In genomic region chr1:76146184-76146583, GRCh38 we compare ENCODE assay signal across 36 cellular contexts.
"Had no signal": no experiment of that assay in that cellular context is flagged by ENCODE, and none has a peak within 500 bp of the region (broad histone marks: within the 10 kb centered on the region; RNA-seq: fewer than 3 reads in every experiment).

No MANE protein-coding gene starts in this region.

- H3K27me3 ChIP-seq: ascending aorta, cardiac muscle cell had no signal

- H3K4me3 Mint-ChIP-seq: activated B cell treated with CpG ODN at 0.5 μM for 24 hours; activated CD4-positive, alpha-beta memory T cell treated with anti-CD3 and anti-CD28 coated beads, Interleukin-2, amount 10 ng/mL, durations not matched to agents 7 days and 5 days; activated CD4-positive, alpha-beta T cell treated with anti-CD3 and anti-CD28 coated beads for 36 hours; activated CD4-positive, alpha-beta T cell treated with anti-CD3 and anti-CD28 coated beads, Interleukin-2, amount 10 ng/mL, durations not matched to agents 7 days and 5 days; activated CD8-positive, alpha-beta memory T cell treated with anti-CD3 and anti-CD28 coated beads, Interleukin-2, amount 10 ng/mL, durations not matched to agents 7 days and 5 days; activated CD8-positive, alpha-beta T cell treated with anti-CD3 and anti-CD28 coated beads, Interleukin-2, amount 10 ng/mL, durations not matched to agents 7 days and 5 days; activated naive CD4-positive, alpha-beta T cell treated with anti-CD3 and anti-CD28 coated beads, Interleukin-2, amount 10 ng/mL, durations not matched to agents 7 days and 5 days; activated naive CD4-positive, alpha-beta T cell treated with anti-CD3 and anti-CD28 coated beads, Interleukin-2, amount 50 U/mL, for 24 hours; activated naive CD8-positive, alpha-beta T cell; activated naive CD8-positive, alpha-beta T cell treated with anti-CD3 and anti-CD28 coated beads, Interleukin-2, amount 10 ng/mL, durations not matched to agents 7 days and 5 days; activated naive CD8-positive, alpha-beta T cell treated with anti-CD3 and anti-CD28 coated beads, Interleukin-2, amount 50 U/mL, for 24 hours; activated T-cell treated with anti-CD3 and anti-CD28 coated beads, Interleukin-2, amount 50 U/mL, for 24 hours; brain; central memory CD8-positive, alpha-beta T cell; T-helper 1 cell treated with Interleukin-12 subunit alpha and Interleukin-12 subunit beta and Interleukin-4 antibody, amounts not matched to agents 30 μg/mL and 1 μg/mL, for 36 hours; T-helper 2 cell treated with Interferon-gamma antibody and Interleukin-4, amounts not matched to agents 5 μg/mL and 100 μg/mL, for 36 hours had no signal

- H3K4me3 ChIP-seq: ascending aorta, cardiac muscle cell had no signal

- H3K36me3 Mint-ChIP-seq: activated CD8-positive, alpha-beta memory T cell treated with anti-CD3 and anti-CD28 coated beads, Interleukin-2, amount 10 ng/mL, durations not matched to agents 7 days and 5 days; activated naive CD4-positive, alpha-beta T cell treated with anti-CD3 and anti-CD28 coated beads, Interleukin-2, amount 10 ng/mL, durations not matched to agents 7 days and 5 days; activated naive CD4-positive, alpha-beta T cell treated with anti-CD3 and anti-CD28 coated beads, Interleukin-2, amount 50 U/mL, for 24 hours; activated naive CD8-positive, alpha-beta T cell; activated naive CD8-positive, alpha-beta T cell treated with anti-CD3 and anti-CD28 coated beads, Interleukin-2, amount 10 ng/mL, durations not matched to agents 7 days and 5 days; brain had no signal

- H3K27ac Mint-ChIP-seq: activated B cell treated with CpG ODN at 0.5 μM for 24 hours; activated CD4-positive, alpha-beta memory T cell treated with anti-CD3 and anti-CD28 coated beads, Interleukin-2, amount 10 ng/mL, durations not matched to agents 7 days and 5 days; activated CD4-positive, alpha-beta T cell treated with anti-CD3 and anti-CD28 coated beads for 36 hours; activated CD4-positive, alpha-beta T cell treated with anti-CD3 and anti-CD28 coated beads, Interleukin-2, amount 10 ng/mL, durations not matched to agents 7 days and 5 days; activated CD8-positive, alpha-beta memory T cell treated with anti-CD3 and anti-CD28 coated beads, Interleukin-2, amount 10 ng/mL, durations not matched to agents 7 days and 5 days; activated CD8-positive, alpha-beta T cell treated with anti-CD3 and anti-CD28 coated beads, Interleukin-2, amount 10 ng/mL, durations not matched to agents 7 days and 5 days; activated naive CD4-positive, alpha-beta T cell treated with anti-CD3 and anti-CD28 coated beads, Interleukin-2, amount 10 ng/mL, durations not matched to agents 7 days and 5 days; activated naive CD4-positive, alpha-beta T cell treated with anti-CD3 and anti-CD28 coated beads, Interleukin-2, amount 50 U/mL, for 24 hours; activated naive CD8-positive, alpha-beta T cell; activated naive CD8-positive, alpha-beta T cell treated with anti-CD3 and anti-CD28 coated beads, Interleukin-2, amount 10 ng/mL, durations not matched to agents 7 days and 5 days; activated naive CD8-positive, alpha-beta T cell treated with anti-CD3 and anti-CD28 coated beads, Interleukin-2, amount 50 U/mL, for 24 hours; activated T-cell treated with anti-CD3 and anti-CD28 coated beads, Interleukin-2, amount 50 U/mL, for 24 hours; activated T-helper 2 cell treated with anti-CD3 and anti-CD28 coated beads, Interferon-gamma antibody, Interleukin-2, Interleukin-4, amounts not matched to agents 10 μg/mL and 5 μg/mL and 100 μg/mL, durations not matched to agents 14 hours and 24 hours and 36 hours; brain; T-helper 1 cell treated with Interleukin-12 subunit alpha and Interleukin-12 subunit beta and Interleukin-4 antibody, amounts not matched to agents 30 μg/mL and 1 μg/mL, for 36 hours; T-helper 2 cell treated with Interferon-gamma antibody and Interleukin-4, amounts not matched to agents 5 μg/mL and 100 μg/mL, for 36 hours had no signal

- H3K27me3 Mint-ChIP-seq: activated B cell treated with CpG ODN at 0.5 μM for 24 hours; activated naive CD4-positive, alpha-beta T cell treated with anti-CD3 and anti-CD28 coated beads, Interleukin-2, amount 50 U/mL, for 24 hours; activated naive CD8-positive, alpha-beta T cell; activated T-cell treated with anti-CD3 and anti-CD28 coated beads, Interleukin-2, amount 50 U/mL, for 24 hours; brain had no signal

- H3K9me3 ChIP-seq: ascending aorta had no signal

- H3K27ac ChIP-seq: ascending aorta, cardiac muscle cell, VCaP had no signal

- H3K4me1 Mint-ChIP-seq: activated CD4-positive, alpha-beta memory T cell treated with anti-CD3 and anti-CD28 coated beads, Interleukin-2, amount 10 ng/mL, durations not matched to agents 7 days and 5 days; activated CD4-positive, alpha-beta T cell treated with anti-CD3 and anti-CD28 coated beads for 36 hours; activated CD4-positive, alpha-beta T cell treated with anti-CD3 and anti-CD28 coated beads, Interleukin-2, amount 10 ng/mL, durations not matched to agents 7 days and 5 days; activated CD8-positive, alpha-beta memory T cell treated with anti-CD3 and anti-CD28 coated beads, Interleukin-2, amount 10 ng/mL, durations not matched to agents 7 days and 5 days; activated naive CD4-positive, alpha-beta T cell treated with anti-CD3 and anti-CD28 coated beads, Interleukin-2, amount 10 ng/mL, durations not matched to agents 7 days and 5 days; activated naive CD4-positive, alpha-beta T cell treated with anti-CD3 and anti-CD28 coated beads, Interleukin-2, amount 50 U/mL, for 24 hours; central memory CD8-positive, alpha-beta T cell had no signal

- H3K9me3 Mint-ChIP-seq: activated B cell treated with CpG ODN at 0.5 μM for 24 hours; activated CD4-positive, alpha-beta memory T cell treated with anti-CD3 and anti-CD28 coated beads, Interleukin-2, amount 10 ng/mL, durations not matched to agents 7 days and 5 days; activated CD4-positive, alpha-beta T cell treated with anti-CD3 and anti-CD28 coated beads, Interleukin-2, amount 10 ng/mL, durations not matched to agents 7 days and 5 days; activated naive CD4-positive, alpha-beta T cell treated with anti-CD3 and anti-CD28 coated beads, Interleukin-2, amount 10 ng/mL, durations not matched to agents 7 days and 5 days; activated naive CD4-positive, alpha-beta T cell treated with anti-CD3 and anti-CD28 coated beads, Interleukin-2, amount 50 U/mL, for 24 hours; activated naive CD8-positive, alpha-beta T cell treated with anti-CD3 and anti-CD28 coated beads, Interleukin-2, amount 10 ng/mL, durations not matched to agents 7 days and 5 days; activated naive CD8-positive, alpha-beta T cell treated with anti-CD3 and anti-CD28 coated beads, Interleukin-2, amount 50 U/mL, for 24 hours; activated T-cell treated with anti-CD3 and anti-CD28 coated beads, Interleukin-2, amount 50 U/mL, for 24 hours; activated T-helper 2 cell treated with anti-CD3 and anti-CD28 coated beads, Interferon-gamma antibody, Interleukin-2, Interleukin-4, amounts not matched to agents 10 μg/mL and 5 μg/mL and 100 μg/mL, durations not matched to agents 14 hours and 24 hours and 36 hours; brain; central memory CD8-positive, alpha-beta T cell; T-helper 1 cell treated with Interleukin-12 subunit alpha and Interleukin-12 subunit beta and Interleukin-4 antibody, amounts not matched to agents 30 μg/mL and 1 μg/mL, for 36 hours; T-helper 2 cell treated with Interferon-gamma antibody and Interleukin-4, amounts not matched to agents 5 μg/mL and 100 μg/mL, for 36 hours had no signal

- H3K36me3 ChIP-seq: ascending aorta, cardiac muscle cell had no signal

- DNase-seq: activated B cell treated with CpG ODN at 0.5 μM for 24 hours; activated CD4-positive, alpha-beta memory T cell treated with anti-CD3 and anti-CD28 coated beads, Interleukin-2, amount 10 ng/mL, durations not matched to agents 7 days and 5 days; activated CD4-positive, alpha-beta T cell treated with anti-CD3 and anti-CD28 coated beads for 1 hour; activated CD4-positive, alpha-beta T cell treated with anti-CD3 and anti-CD28 coated beads for 36 hours; activated CD4-positive, alpha-beta T cell treated with anti-CD3 and anti-CD28 coated beads for 48 hours; activated CD4-positive, alpha-beta T cell treated with anti-CD3 and anti-CD28 coated beads, Interleukin-2, amount 10 ng/mL, durations not matched to agents 7 days and 5 days; activated CD4-positive, alpha-beta T cell treated with anti-CD3 and anti-CD28 coated beads, Interleukin-2, amount 50 U/mL, for 48 hours; activated CD8-positive, alpha-beta memory T cell treated with anti-CD3 and anti-CD28 coated beads for 24 hours; activated CD8-positive, alpha-beta memory T cell treated with anti-CD3 and anti-CD28 coated beads, Interleukin-2, amount 10 ng/mL, durations not matched to agents 7 days and 5 days; activated CD8-positive, alpha-beta memory T cell treated with anti-CD3 and anti-CD28 coated beads, Interleukin-2, amount 50 U/mL, for 48 hours; activated CD8-positive, alpha-beta T cell treated with anti-CD3 and anti-CD28 coated beads, Interleukin-2, amount 10 ng/mL, durations not matched to agents 7 days and 5 days; activated effector memory CD4-positive, alpha-beta T cell treated with Interleukin-2 at 50 U/mL for 16 hours; activated gamma-delta T cell; activated naive CD4-positive, alpha-beta T cell treated with anti-CD3 and anti-CD28 coated beads, Interleukin-2, amount 10 ng/mL, durations not matched to agents 7 days and 5 days; activated naive CD4-positive, alpha-beta T cell treated with Interleukin-2 at 50 U/mL for 16 hours; activated naive CD8-positive, alpha-beta T cell treated with anti-CD3 and anti-CD28 coated beads, Interleukin-2, amount 10 ng/mL, durations not matched to agents 7 days and 5 days; activated naive CD8-positive, alpha-beta T cell treated with anti-CD3 and anti-CD28 coated beads, Interleukin-2, amount 50 U/mL, for 24 hours; activated T-cell treated with anti-CD3 and anti-CD28 coated beads, Interleukin-2, amount 50 U/mL, for 24 hours; activated T-cell treated with anti-CD3 and anti-CD28 coated beads, Interleukin-2, amount 50 U/mL, for 48 hours; amygdala; anterior cingulate cortex; caudate nucleus; cerebellar nuclear complex; T-helper 1 cell; T-helper 2 cell; T-helper 9 cell had no signal

- ATAC-seq: activated CD4-positive, alpha-beta T cell treated with anti-CD3 and anti-CD28 coated beads for 36 hours; activated CD8-positive, alpha-beta memory T cell treated with anti-CD3 and anti-CD28 coated beads, Interleukin-2, amount 10 ng/mL, durations not matched to agents 7 days and 5 days; activated CD8-positive, alpha-beta T cell treated with anti-CD3 and anti-CD28 coated beads, Interleukin-2, amount 10 ng/mL, durations not matched to agents 7 days and 5 days; activated naive CD8-positive, alpha-beta T cell treated with anti-CD3 and anti-CD28 coated beads, Interleukin-2, amount 50 U/mL, for 24 hours had no signal
